ENCODE assay signal across 8 cellular contexts in the genomic region with DNA sequence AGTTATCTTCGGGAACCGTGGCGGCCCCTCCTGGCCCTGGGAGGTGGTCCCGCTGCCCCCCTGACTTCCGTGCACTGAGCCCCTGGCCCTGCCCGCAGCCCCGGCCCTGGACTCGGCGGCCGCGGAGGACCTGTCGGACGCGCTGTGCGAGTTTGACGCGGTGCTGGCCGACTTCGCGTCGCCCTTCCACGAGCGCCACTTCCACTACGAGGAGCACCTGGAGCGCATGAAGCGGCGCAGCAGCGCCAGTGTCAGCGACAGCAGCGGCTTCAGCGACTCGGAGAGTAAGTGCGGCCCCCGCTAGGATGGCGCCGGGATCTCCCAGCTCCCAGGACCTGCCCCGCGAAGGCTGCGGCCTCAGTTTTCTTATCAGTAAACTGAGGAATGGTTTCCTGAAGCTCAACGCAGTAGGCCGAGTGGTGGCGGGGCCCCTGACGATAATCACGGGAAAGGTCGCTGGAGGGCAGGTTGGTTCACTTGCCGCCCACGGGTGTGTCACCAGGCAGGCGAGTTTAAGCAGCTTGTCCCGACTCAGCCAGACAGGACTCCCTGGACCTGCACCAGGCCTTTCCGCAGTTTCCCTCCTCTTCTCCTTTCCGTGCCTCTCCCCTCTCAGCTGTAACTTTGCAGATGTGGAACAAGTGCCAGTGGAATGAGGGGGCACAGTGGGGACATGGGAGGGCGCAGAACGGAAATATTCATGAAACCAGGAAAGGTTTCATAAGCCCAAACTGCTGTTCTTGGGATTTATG. TPM values are rescaled to one million over a fixed set of nuclear protein-coding genes. Genes with fewer than 3 reads are reported as not detected.
DNase-seq lines count a peak whose midpoint lies in the region; ATAC-seq and TF ChIP-seq lines count a peak whose summit lies in the region.

No MANE protein-coding gene starts in this region.

- 4% methylated on average over 53 of the region's 53 CpGs for WGBS in liver

- TF ChIP-seq RAD21 in liver (IDR thresholded peaks at IDR 0.05) = no peak

- H3K27ac ChIP-seq in cingulate gyrus (ENCODE audit: low read depth, low read length) (peak overlapping the region; percentile 84), liver (ENCODE audit: low read depth in 1 of 2, low read length in 2 of 2) (no peak overlapping the region)

- H3K9me3 ChIP-seq in liver (ENCODE audit: control insufficient read depth in 4 of 4, low read length in 3 of 4) = peaks cover 0 to 4% (median 0%) of the 10 kb centered on the region in 4 donors

- H3K27me3 Mint-ChIP-seq in WTC11 (ENCODE audit: low read depth) = peaks cover 74% of the 10 kb centered on the region

- DNase-seq in GM13977 (ENCODE audit: low spot score) (peak; percentile 39), WTC11 (ENCODE audit: low spot score) (peak; percentile 32), AG08395 (ENCODE audit: low spot score) (no peak)
- DNase-seq in stimulated activated CD4-positive, alpha-beta T cell treated with anti-CD3 and anti-CD28 coated beads, Interleukin-4, amount 100 ng/mL, for 4 hours = peak; percentile 55 to 62

- H3K36me3 ChIP-seq in liver (ENCODE audit: control insufficient read depth in 4 of 4, insufficient read depth in 3 of 4, low read depth in 1 of 4, low read length in 3 of 4) = no peaks in the 10 kb centered on the region

- in situ Hi-C loops in GM13977 (cut with MboI; ENCODE audit: low pct_unique_long_range_greater_than_20kb, low sequenced_read_pairs, unreplicated experiment) = no loop called here

- no peaks in the 10 kb centered on the region for H3K36me3 Mint-ChIP-seq in WTC11

- H3K27me3 ChIP-seq in liver (ENCODE audit: control insufficient read depth in 4 of 4, insufficient read depth in 4 of 4, low read length in 3 of 4) = no peaks in the 10 kb centered on the region

- POLR2A ChIA-PET in WTC11 (lab: Charles Lee) = no interaction called here

- ATAC-seq in HG03159 (IDR thresholded peaks at IDR 0.05; ENCODE audit: unreplicated experiment) (peak; percentile 2), WTC11 (peak; percentile 10), HG03139 (IDR thresholded peaks at IDR 0.05; ENCODE audit: unreplicated experiment) (no peak)

- H3K4me3 ChIP-seq in liver (ENCODE audit: low read depth in 1 of 3, low read length in 3 of 3) = peak overlapping the region; percentile 42 to 63 (median 54)

- H3K4me1 Mint-ChIP-seq in WTC11 = 0 out of 2 replicates have a peak, but pooled peaks cover 2% of the 10 kb centered on the region

- CTCF ChIA-PET in WTC11 (lab: Charles Lee) = interaction anchor here (0.7 to 1.8 kb wide), 7 partner anchors 12 to 195 kb away, joined by 3 to 4 read pairs (median 4); no protein-coding TSS in a partner anchor

- peak overlapping the region in 1 of 2 donors; percentile 59 for H3K9ac ChIP-seq in liver (ENCODE audit: low read depth in 1 of 2, low read length in 2 of 2)

- H3K9me3 Mint-ChIP-seq in WTC11 = no peaks in the 10 kb centered on the region

- H3K27ac Mint-ChIP-seq in WTC11 = no peak overlapping the region

- peak overlapping the region; percentile 62 for H3K4me3 Mint-ChIP-seq in WTC11

- TF ChIP-seq CTCF in GM13977 (IDR thresholded peaks at IDR 0.05; ENCODE audit: extremely low read depth, insufficient read depth, missing control alignments) = no peak
- no peak for TF ChIP-seq CTCF in WTC11 (IDR thresholded peaks at IDR 0.05)
- no peak for TF ChIP-seq CTCF in liver (IDR thresholded peaks at IDR 0.05; ENCODE audit: low read depth, low read length, missing input control)

- H3K4me1 ChIP-seq in liver (ENCODE audit: control insufficient read depth in 4 of 4, insufficient read depth in 4 of 4, low read length in 3 of 4) = peaks cover 8 to 16% (median 10%) of the 10 kb centered on the region in 4 donors

TF ChIP-seq in WTC11, 78 proteins besides CTCF, POLR2A, EP300 and RAD21 (continues in another document):
- TF ChIP-seq ZNF416 (CRISPR knock-in tag; IDR thresholded peaks at IDR 0.05) (no peak), TCF7 (CRISPR knock-in tag; IDR thresholded peaks at IDR 0.05; ENCODE audit: low read depth) (no peak)
- TF ChIP-seq, protein P1, sequence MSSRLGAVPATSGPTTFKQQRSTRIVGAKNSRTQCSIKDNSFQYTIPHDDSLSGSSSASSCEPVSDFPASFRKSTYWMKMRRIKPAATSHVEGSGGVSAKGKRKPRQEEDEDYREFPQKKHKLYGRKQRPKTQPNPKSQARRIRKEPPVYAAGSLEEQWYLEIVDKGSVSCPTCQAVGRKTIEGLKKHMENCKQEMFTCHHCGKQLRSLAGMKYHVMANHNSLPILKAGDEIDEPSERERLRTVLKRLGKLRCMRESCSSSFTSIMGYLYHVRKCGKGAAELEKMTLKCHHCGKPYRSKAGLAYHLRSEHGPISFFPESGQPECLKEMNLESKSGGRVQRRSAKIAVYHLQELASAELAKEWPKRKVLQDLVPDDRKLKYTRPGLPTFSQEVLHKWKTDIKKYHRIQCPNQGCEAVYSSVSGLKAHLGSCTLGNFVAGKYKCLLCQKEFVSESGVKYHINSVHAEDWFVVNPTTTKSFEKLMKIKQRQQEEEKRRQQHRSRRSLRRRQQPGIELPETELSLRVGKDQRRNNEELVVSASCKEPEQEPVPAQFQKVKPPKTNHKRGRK (CRISPR knock-in tag; IDR thresholded peaks at IDR 0.05; ENCODE audit: borderline replicate concordance) = no peak
- TF ChIP-seq, protein P2, sequence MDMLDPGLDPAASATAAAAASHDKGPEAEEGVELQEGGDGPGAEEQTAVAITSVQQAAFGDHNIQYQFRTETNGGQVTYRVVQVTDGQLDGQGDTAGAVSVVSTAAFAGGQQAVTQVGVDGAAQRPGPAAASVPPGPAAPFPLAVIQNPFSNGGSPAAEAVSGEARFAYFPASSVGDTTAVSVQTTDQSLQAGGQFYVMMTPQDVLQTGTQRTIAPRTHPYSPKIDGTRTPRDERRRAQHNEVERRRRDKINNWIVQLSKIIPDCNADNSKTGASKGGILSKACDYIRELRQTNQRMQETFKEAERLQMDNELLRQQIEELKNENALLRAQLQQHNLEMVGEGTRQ (CRISPR knock-in tag; IDR thresholded peaks at IDR 0.05) = no peak
- TF ChIP-seq, protein P3, sequence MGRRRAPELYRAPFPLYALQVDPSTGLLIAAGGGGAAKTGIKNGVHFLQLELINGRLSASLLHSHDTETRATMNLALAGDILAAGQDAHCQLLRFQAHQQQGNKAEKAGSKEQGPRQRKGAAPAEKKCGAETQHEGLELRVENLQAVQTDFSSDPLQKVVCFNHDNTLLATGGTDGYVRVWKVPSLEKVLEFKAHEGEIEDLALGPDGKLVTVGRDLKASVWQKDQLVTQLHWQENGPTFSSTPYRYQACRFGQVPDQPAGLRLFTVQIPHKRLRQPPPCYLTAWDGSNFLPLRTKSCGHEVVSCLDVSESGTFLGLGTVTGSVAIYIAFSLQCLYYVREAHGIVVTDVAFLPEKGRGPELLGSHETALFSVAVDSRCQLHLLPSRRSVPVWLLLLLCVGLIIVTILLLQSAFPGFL (CRISPR knock-in tag; IDR thresholded peaks at IDR 0.05; ENCODE audit: borderline replicate concordance) = no peak
- TF ChIP-seq, protein P4, sequence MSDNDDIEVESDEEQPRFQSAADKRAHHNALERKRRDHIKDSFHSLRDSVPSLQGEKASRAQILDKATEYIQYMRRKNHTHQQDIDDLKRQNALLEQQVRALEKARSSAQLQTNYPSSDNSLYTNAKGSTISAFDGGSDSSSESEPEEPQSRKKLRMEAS (CRISPR knock-in tag; IDR thresholded peaks at IDR 0.05) = 0 out of 2 replicates have a peak, but pooled peaks have one; percentile 17

TF ChIP-seq in liver, 16 proteins besides CTCF, POLR2A, EP300 and RAD21:
- TF ChIP-seq, protein P5, sequence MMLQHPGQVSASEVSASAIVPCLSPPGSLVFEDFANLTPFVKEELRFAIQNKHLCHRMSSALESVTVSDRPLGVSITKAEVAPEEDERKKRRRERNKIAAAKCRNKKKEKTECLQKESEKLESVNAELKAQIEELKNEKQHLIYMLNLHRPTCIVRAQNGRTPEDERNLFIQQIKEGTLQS (IDR thresholded peaks at IDR 0.05) = no peak
- TF ChIP-seq SP1 (IDR thresholded peaks at IDR 0.05) (no peak), EGR1 (IDR thresholded peaks at IDR 0.05; ENCODE audit: low read depth in 2 of 2) (no peak), YY1 (IDR thresholded peaks at IDR 0.05) (no peak), HNF4A (conservative IDR thresholded peaks at IDR 0.05) (no peak), HNF4G (IDR thresholded peaks at IDR 0.05) (no peak), RXRA (IDR thresholded peaks at IDR 0.05) (no peak), NR2F2 (IDR thresholded peaks at IDR 0.05) (no peak), GABPA (IDR thresholded peaks at IDR 0.05 in 1 of 2, conservative IDR thresholded peaks at IDR 0.05 in 1 of 2) (no peak)
- TF ChIP-seq, protein P6, sequence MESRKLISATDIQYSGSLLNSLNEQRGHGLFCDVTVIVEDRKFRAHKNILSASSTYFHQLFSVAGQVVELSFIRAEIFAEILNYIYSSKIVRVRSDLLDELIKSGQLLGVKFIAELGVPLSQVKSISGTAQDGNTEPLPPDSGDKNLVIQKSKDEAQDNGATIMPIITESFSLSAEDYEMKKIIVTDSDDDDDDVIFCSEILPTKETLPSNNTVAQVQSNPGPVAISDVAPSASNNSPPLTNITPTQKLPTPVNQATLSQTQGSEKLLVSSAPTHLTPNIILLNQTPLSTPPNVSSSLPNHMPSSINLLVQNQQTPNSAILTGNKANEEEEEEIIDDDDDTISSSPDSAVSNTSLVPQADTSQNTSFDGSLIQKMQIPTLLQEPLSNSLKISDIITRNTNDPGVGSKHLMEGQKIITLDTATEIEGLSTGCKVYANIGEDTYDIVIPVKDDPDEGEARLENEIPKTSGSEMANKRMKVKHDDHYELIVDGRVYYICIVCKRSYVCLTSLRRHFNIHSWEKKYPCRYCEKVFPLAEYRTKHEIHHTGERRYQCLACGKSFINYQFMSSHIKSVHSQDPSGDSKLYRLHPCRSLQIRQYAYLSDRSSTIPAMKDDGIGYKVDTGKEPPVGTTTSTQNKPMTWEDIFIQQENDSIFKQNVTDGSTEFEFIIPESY (IDR thresholded peaks at IDR 0.05) = no peak

RNA-seq across cellular contexts. Expression of a gene that starts 1.0 kb away (rescaled TPM):
- total RNA-seq in WTC11 (2021) (0.48 to 1.2 TPM (median 0.69 TPM) in 3 replicates), liver (10 to 100 TPM in 1 of 2 donors, under 1 TPM in 1; 0.59 to 96.7 TPM)
- 1 to 10 TPM; 1.1 to 1.5 TPM for polyA plus RNA-seq in liver
